ENCODE assay signal across 13 cellular contexts in the genomic region with DNA sequence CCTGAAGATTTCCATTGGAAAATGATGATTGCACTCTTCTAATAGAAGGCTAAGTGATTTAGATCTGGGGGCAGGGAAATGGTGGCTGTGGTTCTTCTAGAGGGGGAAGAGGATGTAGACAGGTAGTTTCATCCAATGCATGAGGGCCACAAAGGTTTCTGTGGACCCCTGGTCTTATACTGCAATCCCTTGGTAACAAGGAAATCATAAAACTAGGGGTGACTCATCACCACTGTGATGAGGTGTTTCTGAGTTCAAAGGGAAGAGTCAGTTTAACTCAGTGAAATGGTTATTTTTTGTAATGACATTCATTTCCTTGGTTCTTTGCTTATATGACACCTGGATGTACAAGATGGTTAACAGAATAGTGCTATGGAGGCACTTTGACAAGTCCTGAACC. TPM values are rescaled to one million over a fixed set of nuclear protein-coding genes. Genes with fewer than 3 reads are reported as not detected.
A peak's percentile ranks its signal among the peaks of the same experiment; 100 is the strongest.
DNase-seq lines count a peak whose midpoint lies in the region; ATAC-seq, FAIRE-seq and TF ChIP-seq lines count a peak whose summit lies in the region.
"Had no signal": no experiment of that assay in that cellular context is flagged by ENCODE, and none has a peak within 500 bp of the region (broad histone marks: within the 10 kb centered on the region; RNA-seq: fewer than 3 reads in every experiment).

No MANE protein-coding gene starts in this region.

- DNase-seq in DMS53 treated with DMSO at 0.1 percent for 48 hours (lab: John Stamatoyannopoulos, UW; ENCODE audit: unreplicated experiment) (peak; percentile 16), RCC 7860 (ENCODE audit: low spot score) (peak; percentile 86), myocyte (ENCODE audit: low read depth) (peak; percentile 24), lower leg skin (ENCODE audit: low spot score in 2 of 2) (no peak), NCI-H1436 treated with DMSO at 0.1 percent for 48 hours (lab: John Stamatoyannopoulos, UW) (no peak), body of pancreas (no peak)
- DNase-seq: activated naive CD4-positive, alpha-beta T cell treated with anti-CD3 and anti-CD28 coated beads for 36 hours; AML-193; DND-41; left lung; T-helper 9 cell had no signal

- H3K27me3 ChIP-seq in duodenal mucosa (ENCODE audit: control insufficient read depth in 1 of 2, insufficient read depth in 2 of 2, low read length in 2 of 2) (no peaks in the 10 kb centered on the region), body of pancreas (no peaks in the 10 kb centered on the region)

- H3K9me3 ChIP-seq in duodenal mucosa (ENCODE audit: control insufficient read depth in 1 of 2, low read length in 2 of 2), result no peaks in the 10 kb centered on the region
- H3K9me3 ChIP-seq in body of pancreas, result no peaks in the 10 kb centered on the region
- H3K9me3 ChIP-seq: left lung had no signal

- H3K4me1 ChIP-seq in duodenal mucosa (ENCODE audit: control insufficient read depth in 1 of 2, insufficient read depth in 2 of 2, low read length in 2 of 2) (peaks cover 38 to 61% of the 10 kb centered on the region in 2 donors), body of pancreas (peaks cover 26% of the 10 kb centered on the region)
- H3K4me1 ChIP-seq: left lung had no signal

- TF ChIP-seq CTCF in lower leg skin (IDR thresholded peaks at IDR 0.05) (no peak), body of pancreas (IDR thresholded peaks at IDR 0.05) (no peak)

- H3K4me3 ChIP-seq in duodenal mucosa (ENCODE audit: low read depth in 1 of 2, low read length in 2 of 2) (peak overlapping the region; percentile 38 to 41), lower leg skin (ENCODE audit: low read depth, poor library complexity, severe bottlenecking) (no peak overlapping the region), body of pancreas (no peak overlapping the region)
- H3K4me3 ChIP-seq: left lung had no signal

- intact Hi-C loops in lower leg skin (cut with DNase I; ENCODE audit: low total_unique reads), result no loop called here
- intact Hi-C loops in body of pancreas (cut with DNase I), result no loop called here

- no peak for TF ChIP-seq POLR2A in lower leg skin (IDR thresholded peaks at IDR 0.05)
- no peak for TF ChIP-seq POLR2A in body of pancreas (IDR thresholded peaks at IDR 0.05)

- FAIRE-seq in RCC 7860 (lab: Jason Lieb, UNC), result no peak

- ATAC-seq in body of pancreas, result no peak
- ATAC-seq in HG02610 (IDR thresholded peaks at IDR 0.05; ENCODE audit: unreplicated experiment), result no peak

- no peak overlapping the region for H3K9ac ChIP-seq in duodenal mucosa (ENCODE audit: low read depth in 1 of 2, low read length in 2 of 2)

- H3K27ac ChIP-seq in duodenal mucosa (ENCODE audit: low read depth, low read length), result no peak overlapping the region
- H3K27ac ChIP-seq in body of pancreas, result no peak overlapping the region
- H3K27ac ChIP-seq: left lung had no signal

- no peaks in the 10 kb centered on the region for H3K36me3 ChIP-seq in duodenal mucosa (ENCODE audit: control insufficient read depth in 1 of 2, insufficient read depth in 2 of 2, low read length in 2 of 2)
- no peaks in the 10 kb centered on the region for H3K36me3 ChIP-seq in body of pancreas (replicated peaks in 1 of 2; ENCODE audit: insufficient read depth in 1 of 2, low read depth in 2 of 2)
- H3K36me3 ChIP-seq: left lung had no signal

RNA-seq across cellular contexts. Expression of a gene that starts 20.3 kb away (rescaled TPM):
- total RNA-seq in myocyte (0.73 and 1.0 TPM in 2 replicates), lower leg skin (1 to 10 TPM in 3 of 4 donors, under 1 TPM in 1; 0.89 to 7.6 (median 4.1) TPM), body of pancreas (1 to 10 TPM; 4.9 to 5.6 TPM)
- 1.1 TPM for polyA plus RNA-seq in myocyte (2012)
- total RNA-seq: activated naive CD4-positive, alpha-beta T cell treated with anti-CD3 and anti-CD28 coated beads for 36 hours had no signal

Comparison
In these comparisons a context has a peak if more than half of its experiments do, and no peak if none do; other contexts are left out.
1. DNase-seq: peak in DMS53 treated with DMSO at 0.1 percent for 48 hours (single experiment), RCC 7860 (single experiment) and myocyte (single experiment); none in lower leg skin (0 of 2), NCI-H1436 treated with DMSO at 0.1 percent for 48 hours (single experiment) and body of pancreas (0 of 4).
2. H3K4me3 ChIP-seq: peak in duodenal mucosa (2 of 2); none in lower leg skin (single experiment) and body of pancreas (0 of 2).